In the genomic region with DNA sequence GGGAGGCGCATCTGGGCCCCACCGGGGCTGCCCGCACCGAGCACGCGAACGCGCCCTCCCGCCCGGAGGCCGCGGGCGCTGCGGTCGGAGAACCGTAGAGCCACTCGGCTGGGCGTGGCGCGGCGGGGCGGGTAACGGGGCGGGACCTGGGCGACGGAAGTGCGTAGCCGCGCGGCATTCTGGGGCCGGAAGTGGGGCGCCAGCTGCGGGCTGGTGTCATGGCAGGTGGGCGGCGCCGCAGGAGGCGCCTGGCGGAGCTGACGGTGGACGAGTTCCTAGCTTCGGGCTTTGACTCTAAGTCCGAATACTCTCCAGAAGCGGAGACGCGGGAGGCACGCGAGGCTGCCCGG, we compare ENCODE assay signal across 1 cellular context.
TF ChIP-seq lines count a peak whose summit lies in the region.

No MANE protein-coding gene starts in this region.

TF ChIP-seq in GM12878, 131 proteins besides CTCF, POLR2A, EP300 and RAD21:
- peak; percentile 53; the same call in 1 of the 2 replicates for TF ChIP-seq YY1 (IDR thresholded peaks at IDR 0.05; ENCODE audit: low read depth, low read length)
- peak; percentile 83 for TF ChIP-seq GABPA (IDR thresholded peaks at IDR 0.05; ENCODE audit: low read depth)
- peak; percentile 45; the same call in 1 of the 2 replicates for TF ChIP-seq RUNX3 (IDR thresholded peaks at IDR 0.05; ENCODE audit: low read length)
- peak; percentile 59; the same call in 1 of the 2 replicates for TF ChIP-seq CREB1 (IDR thresholded peaks at IDR 0.05; ENCODE audit: low read depth)
- TF ChIP-seq CREM (IDR thresholded peaks at IDR 0.05; ENCODE audit: low read depth): 0 out of 2 replicates have a peak, but pooled peaks have one; percentile 49
